In the genomic region with DNA sequence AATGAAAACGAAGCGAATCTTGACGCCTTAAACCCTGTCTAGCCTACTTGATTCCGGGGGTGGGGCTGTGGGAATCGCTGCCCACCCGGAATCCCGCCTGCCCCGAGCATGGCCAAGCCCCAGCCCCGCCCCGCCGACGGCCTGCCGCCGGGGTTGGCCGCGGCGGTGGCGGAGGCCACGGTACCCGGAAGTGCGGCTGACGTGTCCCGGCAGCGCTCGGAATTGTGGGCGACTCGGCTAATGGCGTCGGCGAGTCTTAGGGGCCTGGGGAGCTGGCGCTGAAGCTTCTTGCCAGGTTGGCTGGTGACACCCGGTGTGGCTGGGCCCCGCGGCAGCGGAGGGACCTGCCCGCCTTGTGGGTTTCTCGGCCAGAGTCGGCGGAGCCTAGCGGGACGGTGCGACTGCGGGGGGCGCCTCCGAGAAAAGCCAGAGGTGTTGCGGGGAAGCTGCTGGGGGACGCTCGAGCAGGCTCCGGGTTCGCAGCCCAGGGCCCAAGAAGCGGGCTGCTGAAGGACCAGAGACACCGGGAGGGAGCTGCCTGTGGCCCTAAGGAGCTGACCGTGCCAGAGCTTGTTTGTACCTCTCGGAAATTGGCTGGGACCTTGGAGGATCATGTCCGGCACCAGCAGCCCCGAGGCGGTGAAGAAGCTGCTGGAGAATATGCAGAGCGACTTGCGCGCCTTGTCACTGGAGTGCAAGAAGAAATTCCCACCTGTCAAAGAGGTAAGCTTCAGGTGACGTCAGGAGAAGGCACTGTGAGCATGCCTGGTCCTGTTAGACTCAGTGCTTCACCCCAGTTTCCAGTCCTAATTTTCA, we compare ENCODE assay signal across 1 cellular context.
TF ChIP-seq lines count a peak whose summit lies in the region.

A gene with protein sequence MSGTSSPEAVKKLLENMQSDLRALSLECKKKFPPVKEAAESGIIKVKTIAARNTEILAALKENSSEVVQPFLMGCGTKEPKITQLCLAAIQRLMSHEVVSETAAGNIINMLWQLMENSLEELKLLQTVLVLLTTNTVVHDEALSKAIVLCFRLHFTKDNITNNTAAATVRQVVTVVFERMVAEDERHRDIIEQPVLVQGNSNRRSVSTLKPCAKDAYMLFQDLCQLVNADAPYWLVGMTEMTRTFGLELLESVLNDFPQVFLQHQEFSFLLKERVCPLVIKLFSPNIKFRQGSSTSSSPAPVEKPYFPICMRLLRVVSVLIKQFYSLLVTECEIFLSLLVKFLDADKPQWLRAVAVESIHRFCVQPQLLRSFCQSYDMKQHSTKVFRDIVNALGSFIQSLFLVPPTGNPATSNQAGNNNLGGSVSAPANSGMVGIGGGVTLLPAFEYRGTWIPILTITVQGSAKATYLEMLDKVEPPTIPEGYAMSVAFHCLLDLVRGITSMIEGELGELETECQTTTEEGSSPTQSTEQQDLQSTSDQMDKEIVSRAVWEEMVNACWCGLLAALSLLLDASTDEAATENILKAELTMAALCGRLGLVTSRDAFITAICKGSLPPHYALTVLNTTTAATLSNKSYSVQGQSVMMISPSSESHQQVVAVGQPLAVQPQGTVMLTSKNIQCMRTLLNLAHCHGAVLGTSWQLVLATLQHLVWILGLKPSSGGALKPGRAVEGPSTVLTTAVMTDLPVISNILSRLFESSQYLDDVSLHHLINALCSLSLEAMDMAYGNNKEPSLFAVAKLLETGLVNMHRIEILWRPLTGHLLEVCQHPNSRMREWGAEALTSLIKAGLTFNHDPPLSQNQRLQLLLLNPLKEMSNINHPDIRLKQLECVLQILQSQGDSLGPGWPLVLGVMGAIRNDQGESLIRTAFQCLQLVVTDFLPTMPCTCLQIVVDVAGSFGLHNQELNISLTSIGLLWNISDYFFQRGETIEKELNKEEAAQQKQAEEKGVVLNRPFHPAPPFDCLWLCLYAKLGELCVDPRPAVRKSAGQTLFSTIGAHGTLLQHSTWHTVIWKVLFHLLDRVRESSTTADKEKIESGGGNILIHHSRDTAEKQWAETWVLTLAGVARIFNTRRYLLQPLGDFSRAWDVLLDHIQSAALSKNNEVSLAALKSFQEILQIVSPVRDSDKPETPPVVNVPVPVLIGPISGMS (N-terminal part only) (plus strand): TSS at position 231 of the 816 bp plus-strand sequence. CDS start 382 bp downstream, at position 613.

TF ChIP-seq in HepG2, 621 proteins besides CTCF, POLR2A, EP300 and RAD21 (continued from another document and continues in another):
- TF ChIP-seq, protein P1, sequence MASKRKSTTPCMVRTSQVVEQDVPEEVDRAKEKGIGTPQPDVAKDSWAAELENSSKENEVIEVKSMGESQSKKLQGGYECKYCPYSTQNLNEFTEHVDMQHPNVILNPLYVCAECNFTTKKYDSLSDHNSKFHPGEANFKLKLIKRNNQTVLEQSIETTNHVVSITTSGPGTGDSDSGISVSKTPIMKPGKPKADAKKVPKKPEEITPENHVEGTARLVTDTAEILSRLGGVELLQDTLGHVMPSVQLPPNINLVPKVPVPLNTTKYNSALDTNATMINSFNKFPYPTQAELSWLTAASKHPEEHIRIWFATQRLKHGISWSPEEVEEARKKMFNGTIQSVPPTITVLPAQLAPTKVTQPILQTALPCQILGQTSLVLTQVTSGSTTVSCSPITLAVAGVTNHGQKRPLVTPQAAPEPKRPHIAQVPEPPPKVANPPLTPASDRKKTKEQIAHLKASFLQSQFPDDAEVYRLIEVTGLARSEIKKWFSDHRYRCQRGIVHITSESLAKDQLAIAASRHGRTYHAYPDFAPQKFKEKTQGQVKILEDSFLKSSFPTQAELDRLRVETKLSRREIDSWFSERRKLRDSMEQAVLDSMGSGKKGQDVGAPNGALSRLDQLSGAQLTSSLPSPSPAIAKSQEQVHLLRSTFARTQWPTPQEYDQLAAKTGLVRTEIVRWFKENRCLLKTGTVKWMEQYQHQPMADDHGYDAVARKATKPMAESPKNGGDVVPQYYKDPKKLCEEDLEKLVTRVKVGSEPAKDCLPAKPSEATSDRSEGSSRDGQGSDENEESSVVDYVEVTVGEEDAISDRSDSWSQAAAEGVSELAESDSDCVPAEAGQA (IDR thresholded peaks at IDR 0.05; ENCODE audit: low read depth) = peak; percentile 76; the same call in 1 of the 2 replicates
- TF ChIP-seq, protein P1 (CRISPR knock-in tag; IDR thresholded peaks at IDR 0.05; ENCODE audit: borderline replicate concordance) = peak; percentile 70; the same call in 1 of the 2 replicates
- TF ChIP-seq YY1 (IDR thresholded peaks at IDR 0.05; ENCODE audit: insufficient read depth, insufficient replicate concordance, low read depth, low read length) (peak; percentile 96), HNF4A (CRISPR knock-in tag; IDR thresholded peaks at IDR 0.05) (0 out of 2 replicates have a peak, but pooled peaks have one; percentile 11), HNF4G (IDR thresholded peaks at IDR 0.05; ENCODE audit: borderline replicate concordance, low read depth, low read length) (no peak), HNF4G (CRISPR knock-in tag; IDR thresholded peaks at IDR 0.05; ENCODE audit: borderline replicate concordance, low read depth) (0 out of 2 replicates have a peak, but pooled peaks have one; percentile 16), ZFP36L2 (CRISPR knock-in tag; IDR thresholded peaks at IDR 0.05) (0 out of 2 replicates have a peak, but pooled peaks have one; percentile 30), HCFC1 (IDR thresholded peaks at IDR 0.05; ENCODE audit: low read depth, low read length) (no peak; the same call in 1 of the 2 replicates), ZFP36 (IDR thresholded peaks at IDR 0.05; ENCODE audit: borderline replicate concordance, low read depth, low read length, partially characterized antibody) (no peak), MAZ (IDR thresholded peaks at IDR 0.05; ENCODE audit: borderline replicate concordance, low read depth, low read length) (peak; percentile 33; the same call in 1 of the 2 replicates), MAZ (CRISPR knock-in tag; IDR thresholded peaks at IDR 0.05; ENCODE audit: low read depth) (no peak), DMAP1 (CRISPR knock-in tag; IDR thresholded peaks at IDR 0.05) (peak; percentile 69; the same call in 1 of the 2 replicates), ZFAT (CRISPR knock-in tag; conservative IDR thresholded peaks at IDR 0.05) (peak; percentile 85), SOX13 (IDR thresholded peaks at IDR 0.05) (no peak), SOX13 (CRISPR knock-in tag; conservative IDR thresholded peaks at IDR 0.05 in 1 of 2, IDR thresholded peaks at IDR 0.05 in 1 of 2) (no peak), MBD4 (IDR thresholded peaks at IDR 0.05; ENCODE audit: borderline replicate concordance, low read length) (no peak), ARHGAP35 (CRISPR knock-in tag; IDR thresholded peaks at IDR 0.05; ENCODE audit: borderline replicate concordance) (0 out of 2 replicates have a peak, but pooled peaks have one; percentile 52)
- TF ChIP-seq, protein P2, sequence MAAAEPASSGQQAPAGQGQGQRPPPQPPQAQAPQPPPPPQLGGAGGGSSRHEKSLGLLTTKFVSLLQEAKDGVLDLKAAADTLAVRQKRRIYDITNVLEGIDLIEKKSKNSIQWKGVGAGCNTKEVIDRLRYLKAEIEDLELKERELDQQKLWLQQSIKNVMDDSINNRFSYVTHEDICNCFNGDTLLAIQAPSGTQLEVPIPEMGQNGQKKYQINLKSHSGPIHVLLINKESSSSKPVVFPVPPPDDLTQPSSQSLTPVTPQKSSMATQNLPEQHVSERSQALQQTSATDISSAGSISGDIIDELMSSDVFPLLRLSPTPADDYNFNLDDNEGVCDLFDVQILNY (CRISPR knock-in tag; conservative IDR thresholded peaks at IDR 0.05) = 0 out of 2 replicates have a peak, but pooled peaks have one; percentile 64
- TF ChIP-seq, protein P3, sequence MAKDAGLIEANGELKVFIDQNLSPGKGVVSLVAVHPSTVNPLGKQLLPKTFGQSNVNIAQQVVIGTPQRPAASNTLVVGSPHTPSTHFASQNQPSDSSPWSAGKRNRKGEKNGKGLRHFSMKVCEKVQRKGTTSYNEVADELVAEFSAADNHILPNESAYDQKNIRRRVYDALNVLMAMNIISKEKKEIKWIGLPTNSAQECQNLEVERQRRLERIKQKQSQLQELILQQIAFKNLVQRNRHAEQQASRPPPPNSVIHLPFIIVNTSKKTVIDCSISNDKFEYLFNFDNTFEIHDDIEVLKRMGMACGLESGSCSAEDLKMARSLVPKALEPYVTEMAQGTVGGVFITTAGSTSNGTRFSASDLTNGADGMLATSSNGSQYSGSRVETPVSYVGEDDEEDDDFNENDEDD (CRISPR knock-in tag; IDR thresholded peaks at IDR 0.05; ENCODE audit: borderline replicate concordance) = peak; percentile 60; the same call in 1 of the 2 replicates
- TF ChIP-seq, protein P4, sequence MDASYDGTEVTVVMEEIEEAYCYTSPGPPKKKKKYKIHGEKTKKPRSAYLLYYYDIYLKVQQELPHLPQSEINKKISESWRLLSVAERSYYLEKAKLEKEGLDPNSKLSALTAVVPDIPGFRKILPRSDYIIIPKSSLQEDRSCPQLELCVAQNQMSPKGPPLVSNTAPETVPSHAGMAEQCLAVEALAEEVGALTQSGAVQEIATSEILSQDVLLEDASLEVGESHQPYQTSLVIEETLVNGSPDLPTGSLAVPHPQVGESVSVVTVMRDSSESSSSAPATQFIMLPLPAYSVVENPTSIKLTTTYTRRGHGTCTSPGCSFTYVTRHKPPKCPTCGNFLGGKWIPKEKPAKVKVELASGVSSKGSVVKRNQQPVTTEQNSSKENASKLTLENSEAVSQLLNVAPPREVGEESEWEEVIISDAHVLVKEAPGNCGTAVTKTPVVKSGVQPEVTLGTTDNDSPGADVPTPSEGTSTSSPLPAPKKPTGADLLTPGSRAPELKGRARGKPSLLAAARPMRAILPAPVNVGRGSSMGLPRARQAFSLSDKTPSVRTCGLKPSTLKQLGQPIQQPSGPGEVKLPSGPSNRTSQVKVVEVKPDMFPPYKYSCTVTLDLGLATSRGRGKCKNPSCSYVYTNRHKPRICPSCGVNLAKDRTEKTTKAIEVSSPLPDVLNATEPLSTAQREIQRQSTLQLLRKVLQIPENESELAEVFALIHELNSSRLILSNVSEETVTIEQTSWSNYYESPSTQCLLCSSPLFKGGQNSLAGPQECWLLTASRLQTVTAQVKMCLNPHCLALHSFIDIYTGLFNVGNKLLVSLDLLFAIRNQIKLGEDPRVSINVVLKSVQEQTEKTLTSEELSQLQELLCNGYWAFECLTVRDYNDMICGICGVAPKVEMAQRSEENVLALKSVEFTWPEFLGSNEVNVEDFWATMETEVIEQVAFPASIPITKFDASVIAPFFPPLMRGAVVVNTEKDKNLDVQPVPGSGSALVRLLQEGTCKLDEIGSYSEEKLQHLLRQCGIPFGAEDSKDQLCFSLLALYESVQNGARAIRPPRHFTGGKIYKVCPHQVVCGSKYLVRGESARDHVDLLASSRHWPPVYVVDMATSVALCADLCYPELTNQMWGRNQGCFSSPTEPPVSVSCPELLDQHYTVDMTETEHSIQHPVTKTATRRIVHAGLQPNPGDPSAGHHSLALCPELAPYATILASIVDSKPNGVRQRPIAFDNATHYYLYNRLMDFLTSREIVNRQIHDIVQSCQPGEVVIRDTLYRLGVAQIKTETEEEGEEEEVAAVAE (CRISPR knock-in tag; IDR thresholded peaks at IDR 0.05; ENCODE audit: borderline replicate concordance) = peak; percentile 20; the same call in 1 of the 2 replicates
- TF ChIP-seq, protein P5, sequence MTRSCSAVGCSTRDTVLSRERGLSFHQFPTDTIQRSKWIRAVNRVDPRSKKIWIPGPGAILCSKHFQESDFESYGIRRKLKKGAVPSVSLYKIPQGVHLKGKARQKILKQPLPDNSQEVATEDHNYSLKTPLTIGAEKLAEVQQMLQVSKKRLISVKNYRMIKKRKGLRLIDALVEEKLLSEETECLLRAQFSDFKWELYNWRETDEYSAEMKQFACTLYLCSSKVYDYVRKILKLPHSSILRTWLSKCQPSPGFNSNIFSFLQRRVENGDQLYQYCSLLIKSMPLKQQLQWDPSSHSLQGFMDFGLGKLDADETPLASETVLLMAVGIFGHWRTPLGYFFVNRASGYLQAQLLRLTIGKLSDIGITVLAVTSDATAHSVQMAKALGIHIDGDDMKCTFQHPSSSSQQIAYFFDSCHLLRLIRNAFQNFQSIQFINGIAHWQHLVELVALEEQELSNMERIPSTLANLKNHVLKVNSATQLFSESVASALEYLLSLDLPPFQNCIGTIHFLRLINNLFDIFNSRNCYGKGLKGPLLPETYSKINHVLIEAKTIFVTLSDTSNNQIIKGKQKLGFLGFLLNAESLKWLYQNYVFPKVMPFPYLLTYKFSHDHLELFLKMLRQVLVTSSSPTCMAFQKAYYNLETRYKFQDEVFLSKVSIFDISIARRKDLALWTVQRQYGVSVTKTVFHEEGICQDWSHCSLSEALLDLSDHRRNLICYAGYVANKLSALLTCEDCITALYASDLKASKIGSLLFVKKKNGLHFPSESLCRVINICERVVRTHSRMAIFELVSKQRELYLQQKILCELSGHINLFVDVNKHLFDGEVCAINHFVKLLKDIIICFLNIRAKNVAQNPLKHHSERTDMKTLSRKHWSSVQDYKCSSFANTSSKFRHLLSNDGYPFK (CRISPR knock-in tag; IDR thresholded peaks at IDR 0.05; ENCODE audit: borderline replicate concordance) = peak; percentile 84; the same call in 1 of the 2 replicates
- TF ChIP-seq, protein P6, sequence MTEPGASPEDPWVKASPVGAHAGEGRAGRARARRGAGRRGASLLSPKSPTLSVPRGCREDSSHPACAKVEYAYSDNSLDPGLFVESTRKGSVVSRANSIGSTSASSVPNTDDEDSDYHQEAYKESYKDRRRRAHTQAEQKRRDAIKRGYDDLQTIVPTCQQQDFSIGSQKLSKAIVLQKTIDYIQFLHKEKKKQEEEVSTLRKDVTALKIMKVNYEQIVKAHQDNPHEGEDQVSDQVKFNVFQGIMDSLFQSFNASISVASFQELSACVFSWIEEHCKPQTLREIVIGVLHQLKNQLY (CRISPR knock-in tag; IDR thresholded peaks at IDR 0.05) = peak; percentile 33; the same call in 1 of the 2 replicates
